ENCODE assay signal across 14 cellular contexts in genomic region chr16:50272111-50272571, GRCh38. TPM values are rescaled to one million over a fixed set of nuclear protein-coding genes. Genes with fewer than 3 reads are reported as not detected.
DNase-seq lines count a peak whose midpoint lies in the region; ATAC-seq and TF ChIP-seq lines count a peak whose summit lies in the region.
"Had no signal": no experiment of that assay in that cellular context is flagged by ENCODE, and none has a peak within 500 bp of the region (broad histone marks: within the 10 kb centered on the region; RNA-seq: fewer than 3 reads in every experiment).

No MANE protein-coding gene starts in this region.

- no peaks in the 10 kb centered on the region for H3K9me3 Mint-ChIP-seq in CD4-positive, CD25-positive, alpha-beta regulatory T cell
- no peaks in the 10 kb centered on the region for H3K9me3 Mint-ChIP-seq in activated T-helper 17 cell treated with anti-CD3 and anti-CD28 coated beads, Interleukin-2, amount 50 U/mL, for 72 hours
- H3K9me3 Mint-ChIP-seq in naive thymus-derived CD4-positive, alpha-beta T cell: no peaks in the 10 kb centered on the region
- H3K9me3 Mint-ChIP-seq: neural crest cell had no signal

- H3K27me3 Mint-ChIP-seq in CD4-positive, CD25-positive, alpha-beta regulatory T cell: no peaks in the 10 kb centered on the region
- H3K27me3 Mint-ChIP-seq in activated T-helper 17 cell treated with anti-CD3 and anti-CD28 coated beads, Interleukin-2, amount 50 U/mL, for 72 hours: no peaks in the 10 kb centered on the region
- H3K27me3 Mint-ChIP-seq in naive thymus-derived CD4-positive, alpha-beta T cell: no peaks in the 10 kb centered on the region

- peaks cover 99% of the 10 kb centered on the region for H3K4me1 ChIP-seq in CD4-positive, CD25-positive, alpha-beta regulatory T cell (ENCODE audit: control insufficient read depth, insufficient read depth, low read length, poor library complexity, severe bottlenecking)
- peaks cover 6% of the 10 kb centered on the region; the same call in 1 of the 2 replicates for H3K4me1 ChIP-seq in GM23248 (ENCODE audit: insufficient read depth)
- peaks cover 83% of the 10 kb centered on the region in 2 donors for H3K4me1 ChIP-seq in naive thymus-derived CD4-positive, alpha-beta T cell (ENCODE audit: control insufficient read depth in 2 of 2, insufficient read depth in 2 of 2, low read length in 2 of 2)
- H3K4me1 ChIP-seq in MM.1S (ENCODE audit: low read length): peaks cover 34% of the 10 kb centered on the region

- H3K36me3 ChIP-seq in CD4-positive, CD25-positive, alpha-beta regulatory T cell (ENCODE audit: control insufficient read depth, insufficient read depth, low read length): no peaks in the 10 kb centered on the region
- no peaks in the 10 kb centered on the region for H3K36me3 ChIP-seq in GM23248 (ENCODE audit: low read depth)
- peaks cover 0 to 20% (median 0%) of the 10 kb centered on the region in 3 experiments for H3K36me3 ChIP-seq in naive thymus-derived CD4-positive, alpha-beta T cell (ENCODE audit: control insufficient read depth in 2 of 3, insufficient read depth in 3 of 3, low read length in 3 of 3)
- no peaks in the 10 kb centered on the region for H3K36me3 ChIP-seq in MM.1S (replicated peaks; ENCODE audit: insufficient read depth, low read length)

- peak overlapping the region; percentile 98 to 99 (median 99) for H3K27ac Mint-ChIP-seq in CD4-positive, CD25-positive, alpha-beta regulatory T cell
- H3K27ac Mint-ChIP-seq in activated T-helper 17 cell treated with anti-CD3 and anti-CD28 coated beads, Interleukin-2, amount 50 U/mL, for 72 hours: peak overlapping the region; percentile 99
- H3K27ac Mint-ChIP-seq in naive thymus-derived CD4-positive, alpha-beta T cell: peak overlapping the region; percentile 88 to 99 (median 97)

- in situ Hi-C loops in GM23248 (cut with MboI): no loop called here

- H3K9ac ChIP-seq in GM23248 (no peak overlapping the region), MM.1S (ENCODE audit: low read length) (no peak overlapping the region)
- H3K9ac ChIP-seq: SK-N-SH had no signal

- CTCF ChIA-PET in naive thymus-derived CD4-positive, alpha-beta T cell (lab: Charles Lee): interaction anchor here (1.0 kb wide), 1 partner anchor 8 kb away, joined by 3 read pairs; no protein-coding TSS in a partner anchor

- no peaks in the 10 kb centered on the region for H3K9me3 ChIP-seq in CD4-positive, CD25-positive, alpha-beta regulatory T cell (ENCODE audit: control insufficient read depth in 2 of 2, low read length in 2 of 2)
- no peaks in the 10 kb centered on the region for H3K9me3 ChIP-seq in GM23248 (ENCODE audit: low read depth)
- H3K9me3 ChIP-seq in naive thymus-derived CD4-positive, alpha-beta T cell (ENCODE audit: control insufficient read depth in 2 of 3, low read length in 3 of 3): no peaks in the 10 kb centered on the region
- H3K9me3 ChIP-seq in MM.1S (replicated peaks; ENCODE audit: insufficient read depth, low read length): no peaks in the 10 kb centered on the region
- H3K9me3 ChIP-seq: SK-N-SH had no signal

- H4K20me1 ChIP-seq in GM23248 (ENCODE audit: insufficient read depth) (no peaks in the 10 kb centered on the region), MM.1S (ENCODE audit: insufficient read depth, low read length) (no peaks in the 10 kb centered on the region)

- peaks cover 24% of the 10 kb centered on the region for H3K36me3 Mint-ChIP-seq in CD4-positive, CD25-positive, alpha-beta regulatory T cell
- H3K36me3 Mint-ChIP-seq in activated T-helper 17 cell treated with anti-CD3 and anti-CD28 coated beads, Interleukin-2, amount 50 U/mL, for 72 hours (ENCODE audit: low read depth): peaks cover 49% of the 10 kb centered on the region
- H3K36me3 Mint-ChIP-seq in naive thymus-derived CD4-positive, alpha-beta T cell: peaks cover 0 to 26% (median 3%) of the 10 kb centered on the region in 5 donors

- 0 out of 2 replicates have a peak, but pooled peaks cover 6% of the 10 kb centered on the region for H3F3A ChIP-seq in GM23248 (ENCODE audit: insufficient read depth)
- peaks cover 15% of the 10 kb centered on the region for H3F3A ChIP-seq in MM.1S (ENCODE audit: insufficient read depth, low read length)

- H2AFZ ChIP-seq in GM23248 (no peak overlapping the region), MM.1S (ENCODE audit: low read length) (no peak overlapping the region)
- H2AFZ ChIP-seq: hepatocyte had no signal

- intact Hi-C loops in naive thymus-derived CD4-positive, alpha-beta T cell (cut with micrococcal nuclease): loop anchor here (5.0 to 10.0 kb wide), 2 partner anchors 247 to 410 kb away; partner anchors contain the start of genes CNEP1R1 (in 1 of the 2) and SNX20 (in 1 of the 2)

- TF ChIP-seq CTCF in MM.1S (IDR thresholded peaks at IDR 0.05; ENCODE audit: low read length): no peak

- H3K27me3 ChIP-seq in CD4-positive, CD25-positive, alpha-beta regulatory T cell (ENCODE audit: control insufficient read depth, insufficient read depth, low read length): no peaks in the 10 kb centered on the region
- H3K27me3 ChIP-seq in GM23248 (replicated peaks; ENCODE audit: insufficient read depth): no peaks in the 10 kb centered on the region
- no peaks in the 10 kb centered on the region for H3K27me3 ChIP-seq in naive thymus-derived CD4-positive, alpha-beta T cell (ENCODE audit: control insufficient read depth in 2 of 2, insufficient read depth in 2 of 2, low read length in 2 of 2)
- no peaks in the 10 kb centered on the region for H3K27me3 ChIP-seq in MM.1S (replicated peaks; ENCODE audit: insufficient read depth, low read length)
- H3K27me3 ChIP-seq: hepatocyte had no signal

- H3K4me2 ChIP-seq in GM23248 (ENCODE audit: unreplicated experiment) (no peak overlapping the region), MM.1S (ENCODE audit: low read depth, low read length) (no peak overlapping the region)
- H3K4me2 ChIP-seq: hepatocyte, SK-N-SH had no signal

- H3K27ac ChIP-seq in CD4-positive, CD25-positive, alpha-beta regulatory T cell (ENCODE audit: insufficient read depth, low read length, poor library complexity, severe bottlenecking): peak overlapping the region; percentile 88
- H3K27ac ChIP-seq in GM23248 (no peak overlapping the region), MM.1S (ENCODE audit: low read length) (no peak overlapping the region)
- peak overlapping the region; percentile 88 for H3K27ac ChIP-seq in naive thymus-derived CD4-positive, alpha-beta T cell (ENCODE audit: low read depth, low read length)
- H3K27ac ChIP-seq: hepatocyte had no signal

- H3K4me1 Mint-ChIP-seq in CD4-positive, CD25-positive, alpha-beta regulatory T cell: peaks cover 9 to 95% (median 61%) of the 10 kb centered on the region in 4 donors
- H3K4me1 Mint-ChIP-seq in activated T-helper 17 cell treated with anti-CD3 and anti-CD28 coated beads, Interleukin-2, amount 50 U/mL, for 72 hours: peaks cover 50% of the 10 kb centered on the region
- peaks cover 65 to 95% (median 88%) of the 10 kb centered on the region in 7 donors for H3K4me1 Mint-ChIP-seq in naive thymus-derived CD4-positive, alpha-beta T cell

- DNase-seq in CD4-positive, CD25-positive, alpha-beta regulatory T cell: no peak
- peak; percentile 39 for DNase-seq in GM23248
- DNase-seq in naive thymus-derived CD4-positive, alpha-beta T cell: no peak
- no peak for DNase-seq in H4 (ENCODE audit: low spot score)
- DNase-seq in MM.1S: no peak
- DNase-seq: GDM1, GOT3, NCI-H2107, SK-N-SH had no signal

- H3K4me3 ChIP-seq in CD4-positive, CD25-positive, alpha-beta regulatory T cell (ENCODE audit: low read depth, low read length): no peak overlapping the region
- H3K4me3 ChIP-seq in GM23248: no peak overlapping the region
- H3K4me3 ChIP-seq in naive thymus-derived CD4-positive, alpha-beta T cell (ENCODE audit: low read length): no peak overlapping the region
- H3K4me3 ChIP-seq in MM.1S (ENCODE audit: low read length): no peak overlapping the region
- H3K4me3 ChIP-seq: hepatocyte had no signal

- peak overlapping the region; percentile 57 to 98 (median 86) for H3K4me3 Mint-ChIP-seq in CD4-positive, CD25-positive, alpha-beta regulatory T cell
- H3K4me3 Mint-ChIP-seq in activated T-helper 17 cell treated with anti-CD3 and anti-CD28 coated beads, Interleukin-2, amount 50 U/mL, for 72 hours: peak overlapping the region; percentile 96
- H3K4me3 Mint-ChIP-seq in naive thymus-derived CD4-positive, alpha-beta T cell: peak overlapping the region; percentile 83 to 98 (median 92)
- H3K4me3 Mint-ChIP-seq: neural crest cell had no signal

- POLR2A ChIA-PET in naive thymus-derived CD4-positive, alpha-beta T cell (lab: Charles Lee): interaction anchor here (1.3 to 19.1 kb wide), 4 partner anchors 6 to 410 kb away, joined by 3 to 257 read pairs (median 141); partner anchors contain the start of gene ADCY7

- H3K79me2 ChIP-seq in GM23248 (ENCODE audit: insufficient read depth) (peaks cover 97% of the 10 kb centered on the region), MM.1S (ENCODE audit: low read length) (peaks cover 43% of the 10 kb centered on the region)
- H3K79me2 ChIP-seq: hepatocyte had no signal

- H3K9me2 ChIP-seq in GM23248 (ENCODE audit: insufficient read depth): no peaks in the 10 kb centered on the region
- no peaks in the 10 kb centered on the region for H3K9me2 ChIP-seq in MM.1S (replicated peaks; ENCODE audit: insufficient read depth, low read length)
- H3K9me2 ChIP-seq: SK-N-SH had no signal

- no peak for ATAC-seq in CD4-positive, CD25-positive, alpha-beta regulatory T cell (ENCODE audit: low read depth in 2 of 2)
- ATAC-seq in activated T-helper 17 cell treated with anti-CD3 and anti-CD28 coated beads, Interleukin-2, amount 50 U/mL, for 72 hours (replicated peaks): no peak
- ATAC-seq in naive thymus-derived CD4-positive, alpha-beta T cell: no peak
- ATAC-seq in GM19467 (IDR thresholded peaks at IDR 0.05; ENCODE audit: unreplicated experiment): no peak
- ATAC-seq: left lobe of liver had no signal

- WGBS in GM23248 (ENCODE audit: low coverage in 1 of 2, low lambda C conversion rate in 2 of 2, missing lambda C conversion rate in 2 of 2), 2 experiments: 79 to 80% methylated on average over 6 to 7 of the region's 7 CpGs

RNA-seq across cellular contexts. Expression of gene ADCY7, which starts 5.8 kb away (rescaled TPM):
- 233 TPM for total RNA-seq in CD4-positive, CD25-positive, alpha-beta regulatory T cell
- 10 to 100 TPM; 33.1 to 52.3 (median 46.6) TPM for polyA plus RNA-seq in CD4-positive, CD25-positive, alpha-beta regulatory T cell
- 87.4 and 90.5 TPM in 2 replicates for total RNA-seq in GM23248 (2014; rRNA removed; shearing (Covaris generic))
- 31.9 and 32.7 TPM in 2 replicates for polyA plus RNA-seq in GM23248 (2016; fragmentation: Nextera tagmentation; extraction: Ambion mirVana)
- 100 to 1,000 TPM; 156 to 173 TPM for total RNA-seq in activated T-helper 17 cell treated with anti-CD3 and anti-CD28 coated beads, Interleukin-2, amount 50 U/mL, for 72 hours
- 100 to 1,000 TPM; 179 to 326 (median 208) TPM for total RNA-seq in naive thymus-derived CD4-positive, alpha-beta T cell
- 10 to 100 TPM; 62.6 to 85.7 TPM for polyA plus RNA-seq in naive thymus-derived CD4-positive, alpha-beta T cell
- total RNA-seq in H4 (2014; rRNA removed; shearing (Covaris generic)): 28.8 and 41.6 TPM in 2 replicates

Comparison
In these comparisons a context has a peak if more than half of its experiments do, and no peak if none do; other contexts are left out.
1. H3K27ac ChIP-seq: peak in CD4-positive, CD25-positive, alpha-beta regulatory T cell (single experiment) and naive thymus-derived CD4-positive, alpha-beta T cell (single experiment); none in GM23248 (single experiment) and MM.1S (single experiment).
2. Peak in every context shown above with its lines, with median percentiles within 50 percentile points of each other: H3K27ac Mint-ChIP-seq and H3K4me3 Mint-ChIP-seq.